13 cellular contexts compared by ENCODE assay signal in the genomic region with DNA sequence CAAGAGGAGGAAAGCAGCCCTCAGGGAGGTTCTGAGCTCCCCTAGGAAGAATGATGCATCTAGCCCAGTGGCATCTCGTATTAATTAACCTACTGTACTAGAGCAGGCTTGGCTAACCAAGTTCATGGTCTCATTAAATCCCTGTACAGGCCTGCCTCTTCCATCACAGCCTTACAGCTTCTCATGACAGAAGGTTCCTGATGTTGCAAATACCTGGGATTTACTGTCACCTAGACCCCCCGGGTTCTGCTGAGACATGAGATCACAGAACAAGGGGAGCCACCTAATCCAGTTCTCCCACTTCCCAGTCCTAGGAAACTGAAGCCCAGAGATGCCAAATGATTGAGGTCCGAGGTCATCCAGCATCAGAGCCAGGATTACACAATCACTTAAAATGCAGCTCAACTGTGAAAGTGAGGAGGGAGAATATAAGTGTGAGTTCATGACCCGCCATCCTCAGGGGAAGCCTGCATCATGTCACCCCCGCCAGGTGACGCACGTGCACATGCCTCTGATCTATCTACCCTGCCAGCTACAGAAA. TPM values are rescaled to one million over a fixed set of nuclear protein-coding genes. Genes with fewer than 3 reads are reported as not detected.
DNase-seq lines count a peak whose midpoint lies in the region; TF ChIP-seq lines count a peak whose summit lies in the region.
"Had no signal": no experiment of that assay in that cellular context is flagged by ENCODE, and none has a peak within 500 bp of the region (broad histone marks: within the 10 kb centered on the region; RNA-seq: fewer than 3 reads in every experiment).

No MANE protein-coding gene starts in this region.

- H3K36me3 ChIP-seq in MG63, result peaks cover 86% of the 10 kb centered on the region
- H3K36me3 ChIP-seq in fibroblast of lung (ENCODE audit: control insufficient read depth, insufficient read depth, low read length), result peaks cover 34% of the 10 kb centered on the region

- DNase-seq in AG08395 (ENCODE audit: low spot score) (peak; percentile 78), MG63 (peak; percentile 67), fibroblast of lung (ENCODE audit: low read depth in 2 of 2) (peak; percentile 72 to 87), non-pigmented ciliary epithelial cell (ENCODE audit: low read depth) (peak; percentile 23), SKM-1 (lab: John Stamatoyannopoulos, UW; ENCODE audit: unreplicated experiment) (no peak), medulla oblongata (ENCODE audit: extremely low spot score) (no peak), HT-29 (ENCODE audit: low spot score) (no peak), NAMALWA (ENCODE audit: low spot score) (no peak)
- DNase-seq: activated effector memory CD4-positive, alpha-beta T cell treated with anti-CD3 and anti-CD28 coated beads, Interleukin-2, amount 50 U/mL, for 16 hours; NCI-H187; stimulated activated naive CD4-positive, alpha-beta T cell; T-helper 17 cell had no signal

- peaks cover 15% of the 10 kb centered on the region for H3K4me1 ChIP-seq in fibroblast of lung (ENCODE audit: control insufficient read depth, extremely low read depth, insufficient read depth, low read length)

- no peak overlapping the region for H2AFZ ChIP-seq in fibroblast of lung (ENCODE audit: low read length)

- H3K27ac ChIP-seq in fibroblast of lung (ENCODE audit: insufficient read depth, low read length), result peak overlapping the region; percentile 81
- H3K27ac ChIP-seq: prostate gland had no signal

- H4K20me1 ChIP-seq in fibroblast of lung (ENCODE audit: control insufficient read depth, extremely low read depth, insufficient read depth, low read length), result no peaks in the 10 kb centered on the region

- peak overlapping the region; percentile 33 for H3K4me2 ChIP-seq in fibroblast of lung (ENCODE audit: extremely low read depth, insufficient read depth, low read length)

- H3K4me3 ChIP-seq in MG63 (no peak overlapping the region), fibroblast of lung (replicated peaks in 1 of 4; ENCODE audit: control extremely low read depth in 1 of 4, insufficient read depth in 1 of 4, low read depth in 3 of 4, low read length in 4 of 4) (no peak overlapping the region)
- H3K4me3 ChIP-seq: prostate gland had no signal

- no peak overlapping the region for H3K9ac ChIP-seq in fibroblast of lung (ENCODE audit: insufficient read depth, low read length)

- TF ChIP-seq CTCF in fibroblast of lung (conservative IDR thresholded peaks at IDR 0.05 in 1 of 2, IDR thresholded peaks at IDR 0.05 in 1 of 2; ENCODE audit: low read depth in 1 of 2, low read length in 2 of 2), result no peak

- H3K27me3 ChIP-seq in MG63, result no peaks in the 10 kb centered on the region
- H3K27me3 ChIP-seq in fibroblast of lung (ENCODE audit: control insufficient read depth, insufficient read depth, low read length), result no peaks in the 10 kb centered on the region

- H3K9me3 ChIP-seq in MG63 (no peaks in the 10 kb centered on the region), fibroblast of lung (ENCODE audit: control insufficient read depth, insufficient read depth, low read depth, low read length) (no peaks in the 10 kb centered on the region)
- H3K9me3 ChIP-seq: prostate gland had no signal

- peaks cover 4% of the 10 kb centered on the region for H3K79me2 ChIP-seq in fibroblast of lung (ENCODE audit: control insufficient read depth, insufficient read depth, low read length)

RNA-seq across cellular contexts. Expression of a gene that starts 23.9 kb away (rescaled TPM):
- total RNA-seq in MG63 (2014; rRNA removed; shearing (Covaris generic); ENCODE audit: low replicate concordance), result 151 and 195 TPM in 2 replicates
- total RNA-seq in fibroblast of lung, result 108 and 312 TPM in 2 replicates
- polyA plus RNA-seq in fibroblast of lung, result 225 and 241 TPM in 2 replicates
- 183 and 200 TPM in 2 replicates for polyA plus RNA-seq in fibroblast of lung (2012)
- 503 and 557 TPM in 2 replicates for polyA minus RNA-seq in fibroblast of lung (ENCODE audit: low replicate concordance)
- total RNA-seq in HT-29 (2014; rRNA removed; shearing (Covaris generic)), result 185 and 194 TPM in 2 replicates

RNA-seq across cellular contexts. Expression of a gene that starts 29.6 kb away (rescaled TPM):
- total RNA-seq in MG63 (2014; rRNA removed; shearing (Covaris generic); ENCODE audit: low replicate concordance), result 10.9 and 13.3 TPM in 2 replicates
- 24.4 and 28.2 TPM in 2 replicates for total RNA-seq in fibroblast of lung
- polyA plus RNA-seq in fibroblast of lung, result 8.1 and 8.7 TPM in 2 replicates
- 1.8 and 2.3 TPM in 2 replicates for polyA plus RNA-seq in fibroblast of lung (2012)
- polyA minus RNA-seq in fibroblast of lung (ENCODE audit: low replicate concordance), result 6.4 and 12.2 TPM in 2 replicates
- total RNA-seq in HT-29 (2014; rRNA removed; shearing (Covaris generic)), result 23.4 and 25.1 TPM in 2 replicates

RNA-seq across cellular contexts. Expression of a gene that starts 35.6 kb away (rescaled TPM):
- not detected in 2 replicates for total RNA-seq in MG63 (2014; rRNA removed; shearing (Covaris generic); ENCODE audit: low replicate concordance)
- 0.99 and 1.3 TPM in 2 replicates for total RNA-seq in fibroblast of lung
- 0.36 and 0.50 TPM in 2 replicates for polyA plus RNA-seq in fibroblast of lung
- 0.50 and 0.80 TPM in 2 replicates for polyA plus RNA-seq in fibroblast of lung (2012)
- not detected in 2 replicates for polyA minus RNA-seq in fibroblast of lung (ENCODE audit: low replicate concordance)
- total RNA-seq in HT-29 (2014; rRNA removed; shearing (Covaris generic)), result 0.55 and 0.64 TPM in 2 replicates

RNA-seq across cellular contexts. Expression of a gene that starts 57.2 kb away (rescaled TPM):
- not detected in 2 replicates for total RNA-seq in MG63 (2014; rRNA removed; shearing (Covaris generic); ENCODE audit: low replicate concordance)
- total RNA-seq in fibroblast of lung, result 0.26 and 0.33 TPM in 2 replicates
- polyA plus RNA-seq in fibroblast of lung, result 0.20 and 0.33 TPM in 2 replicates
- not detected in 2 replicates for polyA plus RNA-seq in fibroblast of lung (2012)
- 0.67 TPM in 1 of 2 replicates, not detected in the other for polyA minus RNA-seq in fibroblast of lung (ENCODE audit: low replicate concordance)
- total RNA-seq in HT-29 (2014; rRNA removed; shearing (Covaris generic)), result not detected in 2 replicates
- total RNA-seq: T-helper 17 cell had no signal

RNA-seq across cellular contexts. Expression of a gene that starts 58.8 kb away (rescaled TPM):
- total RNA-seq in MG63 (2014; rRNA removed; shearing (Covaris generic); ENCODE audit: low replicate concordance), result 69.3 and 124 TPM in 2 replicates
- total RNA-seq in fibroblast of lung, result 61.9 and 88.1 TPM in 2 replicates
- polyA plus RNA-seq in fibroblast of lung, result 83.5 and 101 TPM in 2 replicates
- 58.5 and 81.4 TPM in 2 replicates for polyA plus RNA-seq in fibroblast of lung (2012)
- 22.6 and 33.2 TPM in 2 replicates for polyA minus RNA-seq in fibroblast of lung (ENCODE audit: low replicate concordance)
- total RNA-seq in HT-29 (2014; rRNA removed; shearing (Covaris generic)), result 35.8 and 39.0 TPM in 2 replicates

Comparison
In these comparisons a context has a peak if more than half of its experiments do, and no peak if none do; other contexts are left out.
1. DNase-seq: peak in AG08395 (single experiment), MG63 (single experiment), fibroblast of lung (2 of 2) and non-pigmented ciliary epithelial cell (single experiment); none in SKM-1 (single experiment), medulla oblongata (single experiment), HT-29 (single experiment) and NAMALWA (single experiment).